Comparison of ENCODE assay signal across 8 cellular contexts in the genomic region with DNA sequence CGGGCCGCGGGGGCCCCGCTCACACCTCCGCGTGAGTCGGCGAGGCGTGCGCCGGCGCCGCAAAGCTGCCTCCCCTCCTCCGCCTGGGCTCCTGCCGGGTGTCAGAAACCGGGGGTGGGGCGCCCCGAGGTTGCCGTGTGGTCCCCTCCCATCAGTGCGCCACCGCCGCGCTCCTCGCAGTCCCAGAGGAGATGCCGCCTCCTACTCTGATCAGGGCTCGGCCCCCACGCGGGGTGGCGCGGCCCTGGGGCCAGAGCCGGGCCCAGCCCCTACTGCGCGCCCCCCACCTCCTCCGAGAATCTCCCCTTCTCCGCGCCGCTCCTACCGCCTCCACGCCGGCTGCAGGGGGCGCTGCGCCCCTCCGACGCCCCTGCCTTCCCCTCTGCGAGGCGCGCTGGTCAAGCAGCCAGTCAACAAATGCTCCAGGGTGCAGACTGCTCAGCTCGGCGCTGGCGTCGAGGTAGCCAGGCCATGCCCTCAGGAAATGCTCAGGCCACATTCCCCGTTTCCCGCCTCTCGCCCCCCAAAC. TPM values are rescaled to one million over a fixed set of nuclear protein-coding genes. Genes with fewer than 3 reads are reported as not detected.
DNase-seq lines count a peak whose midpoint lies in the region; ATAC-seq and TF ChIP-seq lines count a peak whose summit lies in the region.

No MANE protein-coding gene starts in this region.

- POLR2A ChIA-PET in activated naive CD8-positive, alpha-beta T cell treated with anti-CD3 and anti-CD28 coated beads, Interleukin-2, amount 10 ng/mL, durations not matched to agents 7 days and 5 days (lab: Charles Lee): interaction anchor here (1.1 to 2.7 kb wide), 3 partner anchors 11 to 25 kb away, joined by 3 to 13 read pairs (median 4); no protein-coding TSS in a partner anchor

- ATAC-seq in activated naive CD8-positive, alpha-beta T cell treated with anti-CD3 and anti-CD28 coated beads, Interleukin-2, amount 10 ng/mL, durations not matched to agents 7 days and 5 days (ENCODE audit: low read depth): peak; percentile 48
- ATAC-seq in stimulated activated naive CD8-positive, alpha-beta T cell treated with anti-CD3 and anti-CD28 coated beads, Interleukin-15, Interleukin-2, amounts not matched to agents 100 U/mL and 50 U/mL, for 24 hours: peak; percentile 21
- no peak for ATAC-seq in HG02571 (IDR thresholded peaks at IDR 0.05; ENCODE audit: unreplicated experiment)

- no peaks in the 10 kb centered on the region for H3K9me3 Mint-ChIP-seq in activated naive CD8-positive, alpha-beta T cell treated with anti-CD3 and anti-CD28 coated beads, Interleukin-2, amount 10 ng/mL, durations not matched to agents 7 days and 5 days

- peak overlapping the region; percentile 63 for H3K4me3 Mint-ChIP-seq in activated naive CD8-positive, alpha-beta T cell treated with anti-CD3 and anti-CD28 coated beads, Interleukin-2, amount 10 ng/mL, durations not matched to agents 7 days and 5 days

- H3K27ac Mint-ChIP-seq in activated naive CD8-positive, alpha-beta T cell treated with anti-CD3 and anti-CD28 coated beads, Interleukin-2, amount 10 ng/mL, durations not matched to agents 7 days and 5 days: no peak overlapping the region

- peaks cover 6% of the 10 kb centered on the region for H3K4me1 Mint-ChIP-seq in activated naive CD8-positive, alpha-beta T cell treated with anti-CD3 and anti-CD28 coated beads, Interleukin-2, amount 10 ng/mL, durations not matched to agents 7 days and 5 days

- H3K9me3 ChIP-seq in iPS-18c (ENCODE audit: control insufficient read depth, insufficient read depth, low read length): no peaks in the 10 kb centered on the region

- TF ChIP-seq CTCF in GM12873 (IDR thresholded peaks at IDR 0.05; ENCODE audit: insufficient read depth, low read depth, low read length, missing control alignments): peak; percentile 59

- peak; percentile 71 for DNase-seq in NCI-H69 (lab: John Stamatoyannopoulos, UW)
- DNase-seq in activated naive CD8-positive, alpha-beta T cell treated with anti-CD3 and anti-CD28 coated beads, Interleukin-2, amount 10 ng/mL, durations not matched to agents 7 days and 5 days: peak; percentile 71
- DNase-seq in stimulated activated naive CD8-positive, alpha-beta T cell treated with anti-CD3 and anti-CD28 coated beads, Interleukin-15, Interleukin-2, amounts not matched to agents 100 U/mL and 50 U/mL, for 24 hours: peak; percentile 59
- no peak for DNase-seq in central memory CD4-positive, alpha-beta T cell
- DNase-seq in mucosa of gallbladder (ENCODE audit: low spot score): no peak

- H3K4me3 ChIP-seq in iPS-18c (ENCODE audit: insufficient read depth, low read depth, low read length): peak overlapping the region; percentile 43

- H3K27me3 Mint-ChIP-seq in activated naive CD8-positive, alpha-beta T cell treated with anti-CD3 and anti-CD28 coated beads, Interleukin-2, amount 10 ng/mL, durations not matched to agents 7 days and 5 days: peaks cover 17% of the 10 kb centered on the region

- no peaks in the 10 kb centered on the region for H3K36me3 Mint-ChIP-seq in activated naive CD8-positive, alpha-beta T cell treated with anti-CD3 and anti-CD28 coated beads, Interleukin-2, amount 10 ng/mL, durations not matched to agents 7 days and 5 days

RNA-seq across cellular contexts. Expression of a gene that starts 0.5 kb away (rescaled TPM):
- 1 to 10 TPM; 1.8 to 3.2 TPM for total RNA-seq in activated naive CD8-positive, alpha-beta T cell treated with anti-CD3 and anti-CD28 coated beads, Interleukin-2, amount 10 ng/mL, durations not matched to agents 7 days and 5 days
- 12.7 TPM for total RNA-seq in mucosa of gallbladder

RNA-seq across cellular contexts. Expression of a gene that starts 12.1 kb away (rescaled TPM):
- 10 to 100 TPM; 23.3 to 28.0 TPM for total RNA-seq in activated naive CD8-positive, alpha-beta T cell treated with anti-CD3 and anti-CD28 coated beads, Interleukin-2, amount 10 ng/mL, durations not matched to agents 7 days and 5 days
- 47.2 TPM for total RNA-seq in mucosa of gallbladder

Comparison
In these comparisons a context has a peak if more than half of its experiments do, and no peak if none do; other contexts are left out.
1. DNase-seq: peak in NCI-H69 (single experiment), activated naive CD8-positive, alpha-beta T cell treated with anti-CD3 and anti-CD28 coated beads, Interleukin-2, amount 10 ng/mL, durations not matched to agents 7 days and 5 days (single experiment) and stimulated activated naive CD8-positive, alpha-beta T cell treated with anti-CD3 and anti-CD28 coated beads, Interleukin-15, Interleukin-2, amounts not matched to agents 100 U/mL and 50 U/mL, for 24 hours (single experiment); none in central memory CD4-positive, alpha-beta T cell (single experiment) and mucosa of gallbladder (single experiment).